1 cellular context compared by ENCODE assay signal in genomic region chr5:125481506-125482455, GRCh38.
TF ChIP-seq lines count a peak whose summit lies in the region.

No MANE protein-coding gene starts in this region.

TF ChIP-seq in IMR-90, 13 proteins besides CTCF, POLR2A, EP300 and RAD21 (continued from another document):
- TF ChIP-seq ELK1 (IDR thresholded peaks at IDR 0.05; ENCODE audit: borderline replicate concordance, low read depth, low read length) (no peak), CHD1 (IDR thresholded peaks at IDR 0.05; ENCODE audit: low read depth, low read length) (no peak), MAFK (IDR thresholded peaks at IDR 0.05; ENCODE audit: low read depth, low read length) (no peak), RCOR1 (IDR thresholded peaks at IDR 0.05; ENCODE audit: insufficient replicate concordance, low read length) (no peak), RFX5 (IDR thresholded peaks at IDR 0.05; ENCODE audit: low read depth, low read length) (no peak), CEBPB (IDR thresholded peaks at IDR 0.05; ENCODE audit: low read depth, low read length) (no peak), SMC3 (IDR thresholded peaks at IDR 0.05; ENCODE audit: low read depth, low read length) (no peak), MXI1 (IDR thresholded peaks at IDR 0.05; ENCODE audit: borderline replicate concordance, low read depth, low read length) (no peak), NFE2L2 (IDR thresholded peaks at IDR 0.05; ENCODE audit: low read depth, low read length) (no peak), FOS (IDR thresholded peaks at IDR 0.05; ENCODE audit: low read depth, low read length) (no peak), MAZ (IDR thresholded peaks at IDR 0.05; ENCODE audit: borderline replicate concordance, low read depth, low read length) (no peak)
